In the genomic region with DNA sequence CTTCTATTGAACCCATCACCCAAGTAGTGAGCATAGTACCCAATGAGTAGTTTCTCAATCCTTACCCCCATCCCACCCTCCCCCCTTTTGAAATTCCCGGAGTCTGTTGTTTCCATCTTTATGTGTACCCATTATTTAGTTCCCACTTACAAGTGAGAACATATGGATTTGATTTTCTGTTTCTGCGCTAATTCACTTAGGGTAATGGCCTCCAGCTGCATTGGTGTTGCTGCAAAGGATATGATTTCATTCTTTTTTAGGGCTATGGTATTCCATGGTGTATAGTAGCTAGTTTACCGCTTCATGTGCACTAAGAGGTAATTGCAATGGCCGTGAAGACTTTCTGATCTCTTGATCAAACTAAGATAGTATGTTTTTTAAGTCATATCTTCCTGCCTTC, we compare ENCODE assay signal across 17 cellular contexts.
"Had no signal": no experiment of that assay in that cellular context is flagged by ENCODE, and none has a peak within 500 bp of the region (broad histone marks: within the 10 kb centered on the region; RNA-seq: fewer than 3 reads in every experiment).

No MANE protein-coding gene starts in this region.

- H3K4me3 ChIP-seq: hepatocyte, spleen, thoracic aorta had no signal

- ATAC-seq: effector memory CD8-positive, alpha-beta T cell; esophagus mucosa; left lobe of liver; natural killer cell; WTC11 had no signal

- H3K36me3 ChIP-seq: spleen, thoracic aorta had no signal

- DNase-seq: activated gamma-delta T cell treated with Interleukin-2 at 50 U/mL for 16 hours; activated T-cell treated with anti-CD3 and anti-CD28 coated beads, Interleukin-2, amount 50 U/mL, for 1 hour; aorta; effector memory CD8-positive, alpha-beta T cell; foreskin melanocyte; immature natural killer cell; natural killer cell; retina; spleen; stimulated activated CD4-positive, alpha-beta T cell treated with anti-CD3 and anti-CD28 coated beads, Interleukin-4, amount 100 ng/mL, for 1 hour; stimulated activated naive CD4-positive, alpha-beta T cell treated with Interleukin-2 at 50 U/mL for 16 hours; T1000 had no signal

- H3K4me1 ChIP-seq: spleen had no signal

- H3K27me3 ChIP-seq: hepatocyte, spleen had no signal

- H3K9me3 ChIP-seq: spleen, thoracic aorta had no signal

- H3K27ac ChIP-seq: hepatocyte, spleen, thoracic aorta had no signal
